In genomic region chr3:133661454-133662255, GRCh38 we compare ENCODE assay signal across 1 cellular context.
A peak's percentile ranks its signal among the peaks of the same experiment; 100 is the strongest.
TF ChIP-seq lines count a peak whose summit lies in the region.

Gene TOPBP1 (minus strand): TSS chr3:133661941. CDS start chr3:133661127, 814 bp downstream.

TF ChIP-seq in GM12878, 131 proteins besides CTCF, POLR2A, EP300 and RAD21 (continued from another document):
- TF ChIP-seq, protein P1, sequence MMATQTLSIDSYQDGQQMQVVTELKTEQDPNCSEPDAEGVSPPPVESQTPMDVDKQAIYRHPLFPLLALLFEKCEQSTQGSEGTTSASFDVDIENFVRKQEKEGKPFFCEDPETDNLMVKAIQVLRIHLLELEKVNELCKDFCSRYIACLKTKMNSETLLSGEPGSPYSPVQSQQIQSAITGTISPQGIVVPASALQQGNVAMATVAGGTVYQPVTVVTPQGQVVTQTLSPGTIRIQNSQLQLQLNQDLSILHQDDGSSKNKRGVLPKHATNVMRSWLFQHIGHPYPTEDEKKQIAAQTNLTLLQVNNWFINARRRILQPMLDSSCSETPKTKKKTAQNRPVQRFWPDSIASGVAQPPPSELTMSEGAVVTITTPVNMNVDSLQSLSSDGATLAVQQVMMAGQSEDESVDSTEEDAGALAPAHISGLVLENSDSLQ (IDR thresholded peaks at IDR 0.05), result peak; percentile 42
- no peak for TF ChIP-seq STAT3 (IDR thresholded peaks at IDR 0.05; ENCODE audit: low read depth, low read length)
- no peak for TF ChIP-seq ZNF622 (IDR thresholded peaks at IDR 0.05)
- peak; percentile 28 for TF ChIP-seq SP1 (IDR thresholded peaks at IDR 0.05; ENCODE audit: low read depth, low read length)
